In the genomic region with DNA sequence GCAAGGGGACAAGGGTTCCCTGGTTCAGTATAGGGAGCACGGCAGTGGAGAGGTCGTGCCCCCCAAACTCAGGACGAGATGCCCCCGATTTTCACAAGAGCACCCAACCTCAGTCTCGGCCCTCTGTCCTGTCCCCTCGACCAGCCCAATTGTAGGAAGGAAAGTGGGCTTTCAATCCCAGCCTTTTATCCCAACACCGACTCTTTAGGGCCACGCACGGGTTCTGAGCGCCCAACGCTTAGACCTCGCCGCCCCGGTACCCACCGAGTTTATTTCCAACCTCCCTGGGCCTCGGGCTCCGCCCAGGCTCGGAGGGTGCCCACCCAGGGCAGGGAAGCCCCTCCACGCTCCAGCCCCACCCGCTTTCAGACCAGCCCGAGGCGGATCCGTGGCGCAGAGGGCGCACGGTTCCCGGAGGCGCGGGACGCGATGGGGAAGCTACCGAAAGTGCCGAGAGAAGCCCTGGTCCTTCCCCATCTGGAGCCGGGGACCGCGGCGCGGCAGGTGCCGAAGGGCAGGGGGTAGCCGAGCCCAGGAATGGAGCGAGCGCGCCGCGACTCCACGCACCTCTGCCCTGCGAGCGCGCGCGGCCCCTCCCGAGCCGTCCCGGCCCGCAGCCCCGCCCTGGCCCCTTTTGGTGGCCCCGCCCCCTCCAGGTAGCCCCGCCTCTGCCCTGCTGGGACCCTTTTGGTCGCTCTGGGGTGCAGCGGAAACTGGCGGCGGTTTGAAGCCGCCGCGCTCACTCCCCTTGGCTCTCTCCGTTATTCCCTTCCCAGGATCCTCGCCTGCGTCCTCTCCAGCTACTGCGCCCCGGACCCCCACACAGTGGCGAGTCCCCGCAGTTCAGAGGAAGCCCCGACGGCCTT, we compare ENCODE assay signal across 8 cellular contexts. TPM values are rescaled to one million over a fixed set of nuclear protein-coding genes. Genes with fewer than 3 reads are reported as not detected.
DNase-seq lines count a peak whose midpoint lies in the region; ATAC-seq and TF ChIP-seq lines count a peak whose summit lies in the region.

No MANE protein-coding gene starts in this region.

- BruUV-seq in HCT116 (replicated peaks; lab: Mats Ljungman, UMichigan) = no TSS peak

- H2AFZ ChIP-seq in HCT116 (ENCODE audit: low read depth, low read length, poor library complexity, severe bottlenecking) = peak overlapping the region; percentile 56

- peaks cover 0 to 15% of the 10 kb centered on the region in 2 experiments; a peak in 1 of 4 replicates for H3K4me1 ChIP-seq in HCT116 (ENCODE audit: control insufficient read depth in 1 of 2, insufficient read depth in 2 of 2, low read length in 2 of 2)
- peaks cover 4 to 10% of the 10 kb centered on the region in 2 donors for H3K4me1 ChIP-seq in duodenal mucosa (ENCODE audit: control insufficient read depth in 1 of 2, insufficient read depth in 2 of 2, low read length in 2 of 2)
- H3K4me1 ChIP-seq in ovary (ENCODE audit: insufficient read depth) = peaks cover 6% of the 10 kb centered on the region

- no peak for TF ChIP-seq RAD21 in HCT116 (IDR thresholded peaks at IDR 0.05; ENCODE audit: low read depth)

- H3K4me1 Mint-ChIP-seq in CD14-positive monocyte = peaks cover 24% of the 10 kb centered on the region

- peak overlapping the region; percentile 61 to 83 for H3K4me3 Mint-ChIP-seq in CD14-positive monocyte

- CTCF ChIA-PET in HCT116 (lab: Charles Lee) = no interaction called here

- peak overlapping the region; percentile 98 for H3K4me2 ChIP-seq in HCT116 (ENCODE audit: low read length)

- H3K9me3 Mint-ChIP-seq in CD14-positive monocyte = peaks cover 0 to 6% (median 0%) of the 10 kb centered on the region in 7 donors

- no peak overlapping the region for H3K27ac Mint-ChIP-seq in CD14-positive monocyte

- H3K79me2 ChIP-seq in HCT116 (ENCODE audit: insufficient read depth, low read length) = no peaks in the 10 kb centered on the region

- no peak for TF ChIP-seq EP300 in ovary (IDR thresholded peaks at IDR 0.05)

- H3K27me3 ChIP-seq in HCT116 (ENCODE audit: insufficient read depth, low read length) (no peaks in the 10 kb centered on the region), duodenal mucosa (ENCODE audit: control insufficient read depth in 1 of 2, insufficient read depth in 2 of 2, low read length in 2 of 2) (peaks cover 36 to 37% of the 10 kb centered on the region in 2 donors), ovary (no peaks in the 10 kb centered on the region)

- H3K9me3 ChIP-seq in HCT116 (ENCODE audit: control insufficient read depth in 1 of 2, insufficient read depth in 1 of 2, low read depth in 1 of 2, low read length in 2 of 2) (no peaks in the 10 kb centered on the region), duodenal mucosa (ENCODE audit: control insufficient read depth in 1 of 2, low read length in 2 of 2) (no peaks in the 10 kb centered on the region), ovary (no peaks in the 10 kb centered on the region)

- H3K36me3 ChIP-seq in HCT116 (ENCODE audit: control insufficient read depth in 1 of 2, insufficient read depth in 2 of 2, low read length in 2 of 2) (no peaks in the 10 kb centered on the region), duodenal mucosa (ENCODE audit: control insufficient read depth in 1 of 2, insufficient read depth in 2 of 2, low read length in 2 of 2) (no peaks in the 10 kb centered on the region), ovary (no peaks in the 10 kb centered on the region)

- peaks cover 63 to 84% (median 69%) of the 10 kb centered on the region in 3 donors for H3K27me3 Mint-ChIP-seq in CD14-positive monocyte (ENCODE audit: low read depth in 3 of 3)

- no peaks in the 10 kb centered on the region for H4K20me1 ChIP-seq in HCT116 (ENCODE audit: insufficient read depth)

- TF ChIP-seq CTCF in CD14-positive monocyte (IDR thresholded peaks at IDR 0.05) (no peak), HCT116 (IDR thresholded peaks at IDR 0.05 in 2 of 3, conservative IDR thresholded peaks at IDR 0.05 in 1 of 3; ENCODE audit: borderline replicate concordance in 1 of 3, insufficient read depth in 1 of 3, low read depth in 2 of 3, low read length in 2 of 3) (no peak), ovary (IDR thresholded peaks at IDR 0.05) (no peak)

- WGBS in ovary, 3 donors = 1 to 3% (median 2%) methylated on average over 38 to 74 of the region's 74 CpGs

- no peaks in the 10 kb centered on the region for H3K36me3 Mint-ChIP-seq in CD14-positive monocyte

- intact Hi-C loops in CD14-positive monocyte (cut with micrococcal nuclease) = no loop called here
- intact Hi-C loops in HCT116 (cut with micrococcal nuclease) = no loop called here
- intact Hi-C loops in ovary (cut with DNase I) = no loop called here

- peak overlapping the region; percentile 74 to 94 for H3K4me3 ChIP-seq in HCT116 (replicated peaks in 1 of 2; ENCODE audit: low read depth in 1 of 2, low read length in 2 of 2)
- H3K4me3 ChIP-seq in duodenal mucosa (ENCODE audit: low read depth in 1 of 2, low read length in 2 of 2) = peak overlapping the region; percentile 43 to 65
- peak overlapping the region; percentile 2 for H3K4me3 ChIP-seq in ovary

- peak overlapping the region; percentile 59; the same call in 1 of the 2 replicates for H3K27ac ChIP-seq in HCT116 (ENCODE audit: low read depth, low read length)
- H3K27ac ChIP-seq in duodenal mucosa (ENCODE audit: low read depth, low read length) = no peak overlapping the region
- no peak overlapping the region for H3K27ac ChIP-seq in ovary

- peak; percentile 35 for TF ChIP-seq POLR2A in HCT116 (IDR thresholded peaks at IDR 0.05; ENCODE audit: borderline replicate concordance, extremely low read depth, insufficient read depth, insufficient read length)
- TF ChIP-seq POLR2A in ovary (IDR thresholded peaks at IDR 0.05) = no peak

- RAD21 ChIA-PET in HCT116 (lab: Charles Lee; ENCODE audit: low non-redundant PET in 1 of 2, low total read pairs in 2 of 2, uncharacterized antibody in 2 of 2, unreplicated experiment in 2 of 2) = no interaction called here

- POLR2A ChIA-PET in HCT116 (lab: Charles Lee) = no interaction called here

- DNase-seq in CD14-positive monocyte (ENCODE audit: low spot score) (no peak), HCT116 (ENCODE audit: low read depth, low spot score) (no peak), ovary (no peak), NCI-H1092 (lab: John Stamatoyannopoulos, UW) (no peak), SW480 (ENCODE audit: low spot score) (no peak)
- peak; percentile 42 for DNase-seq in activated CD4-positive, alpha-beta T cell treated with anti-CD3 and anti-CD28 coated beads for 1 hour

- peak; percentile 94 for ATAC-seq in HCT116
- no peak for ATAC-seq in GM21367 (IDR thresholded peaks at IDR 0.05; ENCODE audit: unreplicated experiment)

- H3K9ac ChIP-seq in HCT116 (ENCODE audit: low read length) (peak overlapping the region; percentile 79), duodenal mucosa (ENCODE audit: low read depth in 1 of 2, low read length in 2 of 2) (no peak overlapping the region)

- H3K9me2 ChIP-seq in HCT116 (ENCODE audit: insufficient read depth) = no peaks in the 10 kb centered on the region

TF ChIP-seq in HCT116, 20 proteins besides CTCF, POLR2A, EP300 and RAD21:
- no peak for TF ChIP-seq ZFX (IDR thresholded peaks at IDR 0.05)
- peak; percentile 83 for TF ChIP-seq POLR2AphosphoS5 (IDR thresholded peaks at IDR 0.05; ENCODE audit: low read depth, low read length)
- TF ChIP-seq, protein P1, sequence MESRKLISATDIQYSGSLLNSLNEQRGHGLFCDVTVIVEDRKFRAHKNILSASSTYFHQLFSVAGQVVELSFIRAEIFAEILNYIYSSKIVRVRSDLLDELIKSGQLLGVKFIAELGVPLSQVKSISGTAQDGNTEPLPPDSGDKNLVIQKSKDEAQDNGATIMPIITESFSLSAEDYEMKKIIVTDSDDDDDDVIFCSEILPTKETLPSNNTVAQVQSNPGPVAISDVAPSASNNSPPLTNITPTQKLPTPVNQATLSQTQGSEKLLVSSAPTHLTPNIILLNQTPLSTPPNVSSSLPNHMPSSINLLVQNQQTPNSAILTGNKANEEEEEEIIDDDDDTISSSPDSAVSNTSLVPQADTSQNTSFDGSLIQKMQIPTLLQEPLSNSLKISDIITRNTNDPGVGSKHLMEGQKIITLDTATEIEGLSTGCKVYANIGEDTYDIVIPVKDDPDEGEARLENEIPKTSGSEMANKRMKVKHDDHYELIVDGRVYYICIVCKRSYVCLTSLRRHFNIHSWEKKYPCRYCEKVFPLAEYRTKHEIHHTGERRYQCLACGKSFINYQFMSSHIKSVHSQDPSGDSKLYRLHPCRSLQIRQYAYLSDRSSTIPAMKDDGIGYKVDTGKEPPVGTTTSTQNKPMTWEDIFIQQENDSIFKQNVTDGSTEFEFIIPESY (IDR thresholded peaks at IDR 0.05; ENCODE audit: extremely low read depth, insufficient replicate concordance, low read length) = no peak
- no peak for TF ChIP-seq ELF1 (IDR thresholded peaks at IDR 0.05; ENCODE audit: borderline replicate concordance, low read depth)

RNA-seq across cellular contexts. Expression of a gene that starts 20.4 kb away (rescaled TPM):
- polyA plus RNA-seq in CD14-positive monocyte (not detected), ovary (under 1 TPM; 0.07 to 0.15 TPM)
- total RNA-seq in HCT116 (2021; ENCODE audit: unreplicated experiment) (3.2 TPM), ovary (under 1 TPM in 6 of 7 donors, not detected in 1; 0.34 to 0.51 (median 0.40) TPM)
- polyA plus RNA-seq in HCT116 (2012) = 1.4 and 1.8 TPM in 2 replicates

RNA-seq across cellular contexts. Expression of a gene that starts 46.4 kb away (rescaled TPM):
- polyA plus RNA-seq in CD14-positive monocyte (10 to 100 TPM; 52.9 to 55.6 TPM), ovary (10 to 100 TPM; 42.4 to 92.0 TPM)
- total RNA-seq in HCT116 (2021; ENCODE audit: unreplicated experiment) (59.3 TPM), ovary (10 to 100 TPM; 35.9 to 57.9 (median 47.8) TPM)
- 70.0 and 80.4 TPM in 2 replicates for polyA plus RNA-seq in HCT116 (2012)

RNA-seq across cellular contexts. Expression of a gene that starts 46.9 kb away (rescaled TPM):
- polyA plus RNA-seq in CD14-positive monocyte (100 to 1,000 TPM in 1 of 2 donors, 10 to 100 TPM in 1; 91.7 to 103 TPM), ovary (100 to 1,000 TPM in 1 of 2 donors, 10 to 100 TPM in 1; 70.9 to 157 TPM)
- total RNA-seq in HCT116 (2021; ENCODE audit: unreplicated experiment) (123 TPM), ovary (100 to 1,000 TPM in 2 of 7 donors, 10 to 100 TPM in 5; 55.3 to 151 (median 93.3) TPM)
- polyA plus RNA-seq in HCT116 (2012) = 50.1 and 55.0 TPM in 2 replicates

RNA-seq across cellular contexts. Expression of a gene that starts 59.0 kb away (rescaled TPM):
- polyA plus RNA-seq in CD14-positive monocyte (10 to 100 TPM; 16.9 to 17.2 TPM), ovary (10 to 100 TPM; 20.9 to 24.8 TPM)
- total RNA-seq in HCT116 (2021; ENCODE audit: unreplicated experiment) (24.3 TPM), ovary (10 to 100 TPM; 20.3 to 35.0 (median 30.4) TPM)
- polyA plus RNA-seq in HCT116 (2012) = 13.1 and 14.6 TPM in 2 replicates

Comparison
In these comparisons a context has a peak if more than half of its experiments do, and no peak if none do; other contexts are left out.
1. H3K4me3 ChIP-seq: peak in every context shown above with its lines; median percentile 84 in HCT116; 54 in duodenal mucosa; 2 in ovary.